In genomic region chr18:55323051-55323994, GRCh38 we compare ENCODE assay signal across 1 cellular context.
TF ChIP-seq lines count a peak whose summit lies in the region.

No MANE protein-coding gene starts in this region.

TF ChIP-seq in HepG2, 621 proteins besides CTCF, POLR2A, EP300 and RAD21 (continued from another document):
- TF ChIP-seq EHMT2 (IDR thresholded peaks at IDR 0.05; ENCODE audit: borderline replicate concordance, low read depth, low read length) = no peak
- no peak for TF ChIP-seq ARNT2 (CRISPR knock-in tag; IDR thresholded peaks at IDR 0.05; ENCODE audit: low read depth)
- no peak for TF ChIP-seq DDIT3 (CRISPR knock-in tag; IDR thresholded peaks at IDR 0.05)
- no peak for TF ChIP-seq NFE2L1 (CRISPR knock-in tag; IDR thresholded peaks at IDR 0.05; ENCODE audit: borderline replicate concordance)
- no peak for TF ChIP-seq SPEN (CRISPR knock-in tag; IDR thresholded peaks at IDR 0.05; ENCODE audit: low read depth)
- no peak for TF ChIP-seq SNAPC5 (CRISPR knock-in tag; IDR thresholded peaks at IDR 0.05; ENCODE audit: borderline replicate concordance)
- TF ChIP-seq ASH2L (IDR thresholded peaks at IDR 0.05; ENCODE audit: insufficient read length, low read depth, low read length) = no peak
- TF ChIP-seq RFX1 (IDR thresholded peaks at IDR 0.05) = no peak
- TF ChIP-seq GFI1 (CRISPR knock-in tag; IDR thresholded peaks at IDR 0.05; ENCODE audit: borderline replicate concordance) = no peak
- no peak for TF ChIP-seq ZFP36 (IDR thresholded peaks at IDR 0.05; ENCODE audit: borderline replicate concordance, low read depth, low read length, partially characterized antibody)
- TF ChIP-seq ONECUT2 (CRISPR knock-in tag; IDR thresholded peaks at IDR 0.05) = no peak
- no peak for TF ChIP-seq POLR2AphosphoS2 (IDR thresholded peaks at IDR 0.05; ENCODE audit: low read depth, low read length)
